16 cellular contexts compared by ENCODE assay signal in genomic region chr20:4836935-4837334, GRCh38.
"Had no signal": no experiment of that assay in that cellular context is flagged by ENCODE, and none has a peak within 500 bp of the region (broad histone marks: within the 10 kb centered on the region; RNA-seq: fewer than 3 reads in every experiment).

No MANE protein-coding gene starts in this region.

- H3K4me1 ChIP-seq: neural progenitor cell had no signal

- H3K27ac ChIP-seq: neural progenitor cell, upper lobe of right lung had no signal

- H3K9me3 Mint-ChIP-seq: activated naive CD4-positive, alpha-beta T cell treated with anti-CD3 and anti-CD28 coated beads, Interleukin-2, amount 50 U/mL, for 24 hours; dendritic cell treated with granulocyte-macrophage colony-stimulating factor and Interleukin-4, amounts not matched to agents 40 ng/mL and 50 ng/mL, for 4 days; effector memory CD8-positive, alpha-beta T cell had no signal

- H3K4me3 ChIP-seq: neural progenitor cell, ovary, smooth muscle cell, upper lobe of right lung had no signal

- H3K36me3 Mint-ChIP-seq: activated naive CD4-positive, alpha-beta T cell treated with anti-CD3 and anti-CD28 coated beads, Interleukin-2, amount 50 U/mL, for 24 hours; brain had no signal

- H3K9me3 ChIP-seq: ovary, upper lobe of right lung had no signal

- H3K4me3 Mint-ChIP-seq: activated naive CD4-positive, alpha-beta T cell treated with anti-CD3 and anti-CD28 coated beads, Interleukin-2, amount 50 U/mL, for 24 hours; brain; dendritic cell treated with granulocyte-macrophage colony-stimulating factor and Interleukin-4, amounts not matched to agents 40 ng/mL and 50 ng/mL, for 4 days; effector memory CD8-positive, alpha-beta T cell; memory B cell; neural progenitor cell had no signal

- H3K27me3 Mint-ChIP-seq: activated naive CD4-positive, alpha-beta T cell treated with anti-CD3 and anti-CD28 coated beads, Interleukin-2, amount 50 U/mL, for 24 hours; memory B cell had no signal

- DNase-seq: activated CD4-positive, alpha-beta T cell treated with anti-CD3 and anti-CD28 coated beads, Interleukin-2, amount 50 U/mL, for 1 hour; amniotic stem cell; effector memory CD8-positive, alpha-beta T cell; glutamatergic neuron; left colon; stimulated activated naive CD4-positive, alpha-beta T cell; T-helper 2 cell; upper lobe of right lung had no signal

- H3K36me3 ChIP-seq: neural progenitor cell, ovary, upper lobe of right lung had no signal

- H3K4me1 Mint-ChIP-seq: activated naive CD4-positive, alpha-beta T cell treated with anti-CD3 and anti-CD28 coated beads, Interleukin-2, amount 50 U/mL, for 24 hours had no signal

- H3K27me3 ChIP-seq: neural progenitor cell, ovary, upper lobe of right lung had no signal

- H3K27ac Mint-ChIP-seq: activated naive CD4-positive, alpha-beta T cell treated with anti-CD3 and anti-CD28 coated beads, Interleukin-2, amount 50 U/mL, for 24 hours; activated T-helper 2 cell treated with anti-CD3 and anti-CD28 coated beads, Interferon-gamma antibody, Interleukin-2, Interleukin-4, amounts not matched to agents 10 μg/mL and 5 μg/mL and 100 μg/mL, durations not matched to agents 14 hours and 24 hours and 36 hours; dendritic cell treated with granulocyte-macrophage colony-stimulating factor and Interleukin-4, amounts not matched to agents 40 ng/mL and 50 ng/mL, for 4 days; effector memory CD8-positive, alpha-beta T cell; memory B cell; neural progenitor cell had no signal

- ATAC-seq: effector memory CD8-positive, alpha-beta T cell; left colon; upper lobe of right lung had no signal
